Comparison of ENCODE assay signal across 20 cellular contexts in the genomic region with DNA sequence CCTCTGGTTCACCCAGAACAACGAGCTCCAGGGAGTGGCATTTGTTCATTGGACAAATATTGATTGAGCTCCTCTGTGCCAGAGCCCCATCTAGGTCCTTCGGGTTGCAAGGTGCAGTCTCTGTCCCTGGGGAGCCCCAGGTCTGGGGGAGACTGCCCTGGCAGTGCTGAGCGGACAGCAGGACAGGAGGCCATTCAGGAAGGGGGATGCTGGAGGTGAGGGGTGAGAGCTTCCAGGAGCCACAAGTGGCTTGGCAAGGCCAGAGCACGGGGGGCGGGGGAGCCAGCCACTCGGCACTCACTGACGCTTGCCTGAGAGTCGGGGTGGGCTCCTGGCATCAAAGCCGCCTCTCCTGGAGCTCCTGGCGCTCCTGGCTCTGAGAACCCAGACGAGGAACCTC.
DNase-seq lines count a peak whose midpoint lies in the region; ATAC-seq, FAIRE-seq and TF ChIP-seq lines count a peak whose summit lies in the region.
"Had no signal": no experiment of that assay in that cellular context is flagged by ENCODE, and none has a peak within 500 bp of the region (broad histone marks: within the 10 kb centered on the region; RNA-seq: fewer than 3 reads in every experiment).

No MANE protein-coding gene starts in this region.

- TF ChIP-seq CTCF in right atrium auricular region (IDR thresholded peaks at IDR 0.05) (no peak), colonic mucosa (IDR thresholded peaks at IDR 0.05) (no peak)

- no peak for FAIRE-seq in GM19239 (lab: Jason Lieb, UNC)

- no peak overlapping the region for H2AFZ ChIP-seq in neuronal stem cell (ENCODE audit: low read length)

- peak overlapping the region; percentile 43 for H3K23ac ChIP-seq in neuronal stem cell (ENCODE audit: low read depth, low read length, poor library complexity)

- no peak overlapping the region for H2AK5ac ChIP-seq in neuronal stem cell (ENCODE audit: low read depth, low read length)

- no peaks in the 10 kb centered on the region for H3K9me3 ChIP-seq in right atrium auricular region
- peaks cover 0 to 3% of the 10 kb centered on the region in 2 donors for H3K9me3 ChIP-seq in neuronal stem cell (replicated peaks in 1 of 2; ENCODE audit: control insufficient read depth in 2 of 2, insufficient read depth in 1 of 2, low read depth in 1 of 2, low read length in 2 of 2)
- no peaks in the 10 kb centered on the region for H3K9me3 ChIP-seq in colonic mucosa
- H3K9me3 ChIP-seq: SJCRH30 had no signal

- H3K79me1 ChIP-seq in neuronal stem cell (ENCODE audit: low read depth, low read length) = peaks cover 2% of the 10 kb centered on the region

- H2BK5ac ChIP-seq in neuronal stem cell (ENCODE audit: low read length) = no peak overlapping the region

- ATAC-seq in Right ventricle myocardium inferior (peak; percentile 71), left ventricle myocardium superior (peak; percentile 91), GM21529 (IDR thresholded peaks at IDR 0.05; ENCODE audit: unreplicated experiment) (no peak)

- H3K9ac ChIP-seq in neuronal stem cell (ENCODE audit: low read depth, low read length, poor library complexity) (no peak overlapping the region), colonic mucosa (ENCODE audit: low read depth in 2 of 2, low read length in 2 of 2) (no peak overlapping the region)

- no CpG with 5 or more reads among the region's 11 CpGs for WGBS in neuronal stem cell (ENCODE audit: extremely low coverage in 2 of 2, insufficient read length in 2 of 2, insufficient replicate concordance in 1 of 2), 2 donors

- DNase-seq in Right ventricle myocardium inferior (ENCODE audit: missing footprints) (no peak), right atrium auricular region (ENCODE audit: low spot score) (no peak), left ventricle myocardium superior (peak; percentile 50), neuronal stem cell (ENCODE audit: low spot score) (no peak), colonic mucosa (no peak), GM19239 (ENCODE audit: insufficient read length, low spot score) (no peak), NCI-H2081 (lab: John Stamatoyannopoulos, UW) (no peak)
- DNase-seq: GDM1, H9, Karpas-422, MM.1S, NCI-H1105, NCI-H2081 treated with DMSO at 0.1 percent for 48 hours, NCI-H2227 treated with DMSO at 0.1 percent for 48 hours, NCI-H524, NCI-H82, RPMI8226, SJCRH30 had no signal

- H3K14ac ChIP-seq in neuronal stem cell (ENCODE audit: low read length) = peak overlapping the region; percentile 56

- H2BK12ac ChIP-seq in neuronal stem cell (ENCODE audit: low read length) = no peak overlapping the region

- no peaks in the 10 kb centered on the region for H3K27me3 ChIP-seq in right atrium auricular region
- peaks cover 0 to 4% (median 0%) of the 10 kb centered on the region in 3 experiments for H3K27me3 ChIP-seq in neuronal stem cell (ENCODE audit: control insufficient read depth in 3 of 3, insufficient read depth in 3 of 3, low read depth in 1 of 3, low read length in 3 of 3)
- H3K27me3 ChIP-seq in colonic mucosa = no peaks in the 10 kb centered on the region
- H3K27me3 ChIP-seq: SJCRH30 had no signal

- intact Hi-C loops in Right ventricle myocardium inferior (cut with DNase I) = no loop called here
- intact Hi-C loops in left ventricle myocardium superior (cut with micrococcal nuclease) = no loop called here
- intact Hi-C loops in colonic mucosa (cut with DNase I) = no loop called here

- H2BK120ac ChIP-seq in neuronal stem cell (ENCODE audit: low read depth, low read length) = no peak overlapping the region

- H3K4me1 ChIP-seq in right atrium auricular region = no peaks in the 10 kb centered on the region
- no peaks in the 10 kb centered on the region for H3K4me1 ChIP-seq in neuronal stem cell (ENCODE audit: control insufficient read depth in 2 of 2, insufficient read depth in 1 of 2, low read depth in 1 of 2, low read length in 2 of 2)
- no peaks in the 10 kb centered on the region for H3K4me1 ChIP-seq in colonic mucosa
- H3K4me1 ChIP-seq: SJCRH30 had no signal

- no peak overlapping the region for H4K91ac ChIP-seq in neuronal stem cell (ENCODE audit: low read depth, low read length, poor library complexity)

- H3K4ac ChIP-seq in neuronal stem cell (ENCODE audit: low read length) = no peak overlapping the region

- H3K27ac ChIP-seq in right atrium auricular region (no peak overlapping the region), neuronal stem cell (replicated peaks; ENCODE audit: low read length) (no peak overlapping the region), colonic mucosa (no peak overlapping the region)
- H3K27ac ChIP-seq: 22Rv1, SJCRH30 had no signal

- H3K4me3 ChIP-seq in right atrium auricular region (no peak overlapping the region), neuronal stem cell (ENCODE audit: low read length in 2 of 2) (no peak overlapping the region), colonic mucosa (no peak overlapping the region)
- H3K4me3 ChIP-seq: SJCRH30 had no signal

- H3K36me3 ChIP-seq in right atrium auricular region (no peaks in the 10 kb centered on the region), neuronal stem cell (replicated peaks in 1 of 2; ENCODE audit: control insufficient read depth in 2 of 2, insufficient read depth in 2 of 2, low read length in 2 of 2) (no peaks in the 10 kb centered on the region), colonic mucosa (no peaks in the 10 kb centered on the region)
- H3K36me3 ChIP-seq: SJCRH30 had no signal

- H4K8ac ChIP-seq in neuronal stem cell (ENCODE audit: low read depth, low read length) = no peak overlapping the region

- H3K4me2 ChIP-seq in neuronal stem cell (ENCODE audit: insufficient read depth, low read length, poor library complexity, severe bottlenecking) = no peak overlapping the region

- peak overlapping the region; percentile 83 for H3K18ac ChIP-seq in neuronal stem cell (ENCODE audit: low read length)

- H2BK15ac ChIP-seq in neuronal stem cell (ENCODE audit: low read length) = no peak overlapping the region
